9 cellular contexts compared by ENCODE assay signal in genomic region chr1:161082996-161083742, GRCh38. TPM values are rescaled to one million over a fixed set of nuclear protein-coding genes. Genes with fewer than 3 reads are reported as not detected.
DNase-seq lines count a peak whose midpoint lies in the region; ATAC-seq and TF ChIP-seq lines count a peak whose summit lies in the region.
"Had no signal": no experiment of that assay in that cellular context is flagged by ENCODE, and none has a peak within 500 bp of the region (broad histone marks: within the 10 kb centered on the region; RNA-seq: fewer than 3 reads in every experiment).

No MANE protein-coding gene starts in this region.

- no peaks in the 10 kb centered on the region for H3K36me3 ChIP-seq in smooth muscle cell (ENCODE audit: low read depth)

- peaks cover 34% of the 10 kb centered on the region for H3K4me1 ChIP-seq in smooth muscle cell (ENCODE audit: low read depth)

- peak overlapping the region; percentile 96 for H3K27ac ChIP-seq in smooth muscle cell (ENCODE audit: low read depth)

- no peak overlapping the region for H3K4me3 ChIP-seq in smooth muscle cell

- H2AFZ ChIP-seq in smooth muscle cell (ENCODE audit: low read depth): no peak overlapping the region

- WGBS in smooth muscle cell (ENCODE audit: low lambda C conversion rate): 18% methylated on average over 7 of the region's 8 CpGs

- peaks cover 31% of the 10 kb centered on the region for H3F3A ChIP-seq in smooth muscle cell (ENCODE audit: low read depth)

- H3K4me2 ChIP-seq in smooth muscle cell: peak overlapping the region; percentile 76

- ATAC-seq in HG02678 (IDR thresholded peaks at IDR 0.05; ENCODE audit: unreplicated experiment) (no peak), GM21526 (IDR thresholded peaks at IDR 0.05; ENCODE audit: low FRiP score, unreplicated experiment) (no peak)

- no peaks in the 10 kb centered on the region for H3K27me3 ChIP-seq in smooth muscle cell (ENCODE audit: low read depth)

- intact Hi-C loops in cardiac septum (cut with DNase I): no loop called here

- DNase-seq in HK-2 (ENCODE audit: unreplicated experiment) (peak; percentile 83), SW480 (ENCODE audit: low spot score) (peak; percentile 73), cardiac septum (ENCODE audit: low spot score) (peak; percentile 82), smooth muscle cell (lab: John Stamatoyannopoulos, UW; ENCODE audit: unreplicated experiment) (peak; percentile 49)
- no peak for DNase-seq in effector CD4-positive, alpha-beta T cell
- DNase-seq in activated naive CD4-positive, alpha-beta T cell (lab: John Stamatoyannopoulos, UW): no peak

- peak overlapping the region; percentile 85 for H3K9ac ChIP-seq in smooth muscle cell (ENCODE audit: low read depth)

- no peaks in the 10 kb centered on the region for H4K20me1 ChIP-seq in smooth muscle cell (ENCODE audit: low read depth)

- no peaks in the 10 kb centered on the region for H3K9me3 ChIP-seq in smooth muscle cell (replicated peaks; ENCODE audit: low read depth)

- no peaks in the 10 kb centered on the region for H3K79me2 ChIP-seq in smooth muscle cell (ENCODE audit: low read depth)

- TF ChIP-seq CTCF in smooth muscle cell (IDR thresholded peaks at IDR 0.05; ENCODE audit: borderline replicate concordance, insufficient read depth, poor library complexity, severe bottlenecking): no peak

RNA-seq across cellular contexts. Expression of gene NECTIN4, which starts 6.2 kb away (rescaled TPM):
- total RNA-seq in cardiac septum: not detected
- total RNA-seq in smooth muscle cell: 18.2 and 27.6 TPM in 2 replicates
- polyA plus RNA-seq in smooth muscle cell: 12.7 and 32.8 TPM in 2 replicates
- total RNA-seq: liver had no signal

RNA-seq across cellular contexts. Expression of gene ARHGAP30, which starts 13.5 kb away (rescaled TPM):
- total RNA-seq in cardiac septum (2.6 TPM), smooth muscle cell (0.90 and 1.2 TPM in 2 replicates)
- polyA plus RNA-seq in smooth muscle cell: 0.13 and 1.1 TPM in 2 replicates

RNA-seq across cellular contexts. Expression of gene KLHDC9, which starts 15.0 kb away (rescaled TPM):
- 10.7 TPM for total RNA-seq in cardiac septum
- 2.2 and 10.0 TPM in 2 replicates for total RNA-seq in smooth muscle cell
- 3.3 and 4.6 TPM in 2 replicates for polyA plus RNA-seq in smooth muscle cell

RNA-seq across cellular contexts. Expression of gene PFDN2, which starts 34.7 kb away (rescaled TPM):
- total RNA-seq in cardiac septum (43.1 TPM), smooth muscle cell (49.0 and 82.0 TPM in 2 replicates)
- 139 and 150 TPM in 2 replicates for polyA plus RNA-seq in smooth muscle cell

RNA-seq across cellular contexts. Expression of gene NIT1, which starts 34.7 kb away (rescaled TPM):
- 31.3 TPM for total RNA-seq in cardiac septum
- total RNA-seq in smooth muscle cell: 33.6 and 37.2 TPM in 2 replicates
- 37.6 and 53.0 TPM in 2 replicates for polyA plus RNA-seq in smooth muscle cell

Comparison
In these comparisons a context has a peak if more than half of its experiments do, and no peak if none do; other contexts are left out.
1. DNase-seq: peak in HK-2 (single experiment), SW480 (single experiment), cardiac septum (single experiment) and smooth muscle cell (single experiment); none in effector CD4-positive, alpha-beta T cell (single experiment) and activated naive CD4-positive, alpha-beta T cell (0 of 4).
2. RNA of gene NECTIN4, which starts 6.2 kb away (total RNA-seq): 18.2 to 27.6 TPM in smooth muscle cell; not detected in cardiac septum (single experiment); every median in the first group is over 10 times any median in the second.